24 cellular contexts compared by ENCODE assay signal in the genomic region with DNA sequence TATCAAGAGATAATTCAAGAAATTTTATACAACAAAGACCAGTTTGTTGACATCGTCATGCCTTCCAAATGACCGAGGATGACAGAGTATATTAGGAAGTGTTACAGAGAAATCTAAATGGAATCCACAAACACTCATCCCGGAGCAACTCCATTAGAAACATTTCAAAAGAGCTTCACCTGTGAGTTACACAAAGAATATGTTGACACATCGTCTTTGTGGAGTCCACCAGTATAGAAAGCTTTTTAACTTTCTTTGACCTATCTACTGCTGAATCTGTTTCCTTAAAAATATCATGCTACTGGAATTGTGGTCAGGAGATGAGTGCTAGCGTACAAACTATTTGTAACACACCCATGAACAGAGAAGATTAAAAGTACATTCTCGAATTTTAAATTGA.
"Had no signal": no experiment of that assay in that cellular context is flagged by ENCODE, and none has a peak within 500 bp of the region (broad histone marks: within the 10 kb centered on the region; RNA-seq: fewer than 3 reads in every experiment).

No MANE protein-coding gene starts in this region.

- H3K9me3 Mint-ChIP-seq: activated CD4-positive, alpha-beta T cell treated with anti-CD3 and anti-CD28 coated beads, Interleukin-2, amount 10 ng/mL, durations not matched to agents 7 days and 5 days; activated T-cell treated with anti-CD3 and anti-CD28 coated beads, Interleukin-2, amount 50 U/mL, for 24 hours; activated T-helper 2 cell treated with anti-CD3 and anti-CD28 coated beads, Interferon-gamma antibody, Interleukin-2, Interleukin-4, amounts not matched to agents 10 μg/mL and 5 μg/mL and 100 μg/mL, durations not matched to agents 14 hours and 24 hours and 36 hours; natural killer cell treated with Interleukin-12 subunit alpha and Interleukin-12 subunit beta and Interleukin-15 and Interleukin-18, amount 100 ng/mL, for 72 hours; T-helper 2 cell treated with Interferon-gamma antibody and Interleukin-4, amounts not matched to agents 5 μg/mL and 100 μg/mL, for 36 hours had no signal

- H3K9me3 ChIP-seq: breast epithelium, esophagus muscularis mucosa, sigmoid colon, SK-N-SH, tibial artery had no signal

- DNase-seq: activated CD4-positive, alpha-beta T cell treated with anti-CD3 and anti-CD28 coated beads, Interleukin-2, amount 10 ng/mL, durations not matched to agents 7 days and 5 days; activated CD8-positive, alpha-beta T cell treated with anti-CD3 and anti-CD28 coated beads, Interleukin-2, amount 10 ng/mL, durations not matched to agents 7 days and 5 days; activated naive CD4-positive, alpha-beta T cell treated with Interleukin-2 at 50 U/mL for 16 hours; activated naive CD8-positive, alpha-beta T cell treated with anti-CD3 and anti-CD28 coated beads, Interleukin-2, amount 10 ng/mL, durations not matched to agents 7 days and 5 days; activated T-cell treated with anti-CD3 and anti-CD28 coated beads, Interleukin-2, amount 50 U/mL, for 24 hours; anterior cingulate cortex; cerebellar nuclear complex; effector CD8-positive, alpha-beta T cell; islet precursor cell; sigmoid colon; SK-N-SH; stimulated activated CD8-positive, alpha-beta memory T cell treated with anti-CD3 and anti-CD28 coated beads, Interleukin-4, amount 100 ng/mL, for 48 hours; stimulated activated naive CD4-positive, alpha-beta T cell; tibial artery had no signal

- ATAC-seq: activated CD8-positive, alpha-beta T cell treated with anti-CD3 and anti-CD28 coated beads, Interleukin-2, amount 10 ng/mL, durations not matched to agents 7 days and 5 days; left lobe of liver; natural killer cell treated with Interleukin-12 subunit alpha and Interleukin-12 subunit beta and Interleukin-15 and Interleukin-18, amount 100 ng/mL, for 72 hours had no signal

- H3K4me1 ChIP-seq: breast epithelium, esophagus muscularis mucosa, parathyroid adenoma, sigmoid colon, tibial artery had no signal

- H3K4me3 ChIP-seq: breast epithelium, esophagus muscularis mucosa, hepatocyte, lung, sigmoid colon, tibial artery had no signal

- H3K36me3 ChIP-seq: breast epithelium had no signal

- H3K27ac ChIP-seq: breast epithelium, esophagus muscularis mucosa, hepatocyte, parathyroid adenoma, sigmoid colon, tibial artery had no signal

- H3K27me3 ChIP-seq: breast epithelium, esophagus muscularis mucosa, hepatocyte, sigmoid colon, tibial artery had no signal

- H3K27me3 Mint-ChIP-seq: activated CD4-positive, alpha-beta T cell treated with anti-CD3 and anti-CD28 coated beads, Interleukin-2, amount 10 ng/mL, durations not matched to agents 7 days and 5 days; activated naive CD8-positive, alpha-beta T cell treated with anti-CD3 and anti-CD28 coated beads, Interleukin-2, amount 10 ng/mL, durations not matched to agents 7 days and 5 days; activated T-cell treated with anti-CD3 and anti-CD28 coated beads, Interleukin-2, amount 50 U/mL, for 24 hours; natural killer cell treated with Interleukin-12 subunit alpha and Interleukin-12 subunit beta and Interleukin-15 and Interleukin-18, amount 100 ng/mL, for 72 hours had no signal

- H3K4me3 Mint-ChIP-seq: activated CD4-positive, alpha-beta T cell treated with anti-CD3 and anti-CD28 coated beads, Interleukin-2, amount 10 ng/mL, durations not matched to agents 7 days and 5 days; activated CD8-positive, alpha-beta T cell treated with anti-CD3 and anti-CD28 coated beads, Interleukin-2, amount 10 ng/mL, durations not matched to agents 7 days and 5 days; activated naive CD8-positive, alpha-beta T cell treated with anti-CD3 and anti-CD28 coated beads, Interleukin-2, amount 10 ng/mL, durations not matched to agents 7 days and 5 days; activated T-cell treated with anti-CD3 and anti-CD28 coated beads, Interleukin-2, amount 50 U/mL, for 24 hours; mesothelial cell of epicardium; natural killer cell treated with Interleukin-12 subunit alpha and Interleukin-12 subunit beta and Interleukin-15 and Interleukin-18, amount 100 ng/mL, for 72 hours; T-helper 2 cell treated with Interferon-gamma antibody and Interleukin-4, amounts not matched to agents 5 μg/mL and 100 μg/mL, for 36 hours had no signal

- H3K27ac Mint-ChIP-seq: activated CD4-positive, alpha-beta T cell treated with anti-CD3 and anti-CD28 coated beads, Interleukin-2, amount 10 ng/mL, durations not matched to agents 7 days and 5 days; activated CD8-positive, alpha-beta T cell treated with anti-CD3 and anti-CD28 coated beads, Interleukin-2, amount 10 ng/mL, durations not matched to agents 7 days and 5 days; activated naive CD8-positive, alpha-beta T cell treated with anti-CD3 and anti-CD28 coated beads, Interleukin-2, amount 10 ng/mL, durations not matched to agents 7 days and 5 days; activated T-cell treated with anti-CD3 and anti-CD28 coated beads, Interleukin-2, amount 50 U/mL, for 24 hours; activated T-helper 2 cell treated with anti-CD3 and anti-CD28 coated beads, Interferon-gamma antibody, Interleukin-2, Interleukin-4, amounts not matched to agents 10 μg/mL and 5 μg/mL and 100 μg/mL, durations not matched to agents 14 hours and 24 hours and 36 hours; mesothelial cell of epicardium; natural killer cell treated with Interleukin-12 subunit alpha and Interleukin-12 subunit beta and Interleukin-15 and Interleukin-18, amount 100 ng/mL, for 72 hours; T-helper 2 cell treated with Interferon-gamma antibody and Interleukin-4, amounts not matched to agents 5 μg/mL and 100 μg/mL, for 36 hours had no signal
